In the genomic region with DNA sequence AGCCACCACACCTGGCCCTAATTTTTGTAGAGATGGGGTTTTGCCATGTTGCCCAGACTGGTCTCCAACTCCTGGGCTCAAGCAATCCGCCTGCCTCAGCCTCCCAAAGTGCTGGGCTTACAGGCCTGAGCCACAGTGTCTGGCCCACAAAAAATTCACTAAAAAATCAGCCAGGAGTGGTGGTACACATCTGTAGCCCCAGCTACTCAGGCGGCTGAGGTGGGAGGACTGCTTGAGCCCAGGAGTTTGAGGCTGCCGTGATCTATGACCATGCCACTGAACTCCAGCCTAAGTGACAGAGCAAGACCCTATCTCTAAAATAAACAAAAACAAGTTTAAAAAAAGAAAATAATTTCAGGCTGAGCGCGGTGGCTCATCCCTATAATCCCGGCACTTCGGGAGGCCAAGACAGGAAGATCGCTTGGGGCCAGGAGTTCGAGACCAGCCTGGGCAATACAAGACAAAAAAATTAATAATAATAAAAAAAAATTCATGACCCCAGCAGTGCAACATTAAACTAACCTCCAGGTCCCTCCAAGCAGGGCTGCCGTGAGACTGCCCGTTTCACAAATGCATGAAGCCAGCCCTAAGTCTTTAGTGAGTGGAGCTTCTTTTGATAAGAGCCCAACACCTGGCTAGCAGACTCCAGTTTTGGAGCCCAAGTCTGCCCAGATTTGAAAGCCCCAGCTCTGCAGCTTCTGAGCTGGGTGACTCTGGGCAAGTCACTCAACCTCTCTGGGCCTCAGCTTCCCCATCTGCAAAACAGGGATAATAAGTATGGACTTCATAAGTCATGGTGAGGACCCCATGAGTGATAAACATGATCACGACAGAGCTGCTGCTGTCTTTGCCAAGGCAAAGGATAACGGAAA, we compare ENCODE assay signal across 8 cellular contexts. TPM values are rescaled to one million over a fixed set of nuclear protein-coding genes. Genes with fewer than 3 reads are reported as not detected.
DNase-seq lines count a peak whose midpoint lies in the region; ATAC-seq and TF ChIP-seq lines count a peak whose summit lies in the region.

No MANE protein-coding gene starts in this region.

- H3K36me3 ChIP-seq in ACC112 (ENCODE audit: insufficient read depth, low read length) = peaks cover 32% of the 10 kb centered on the region; the same call in 1 of the 2 replicates
- no peaks in the 10 kb centered on the region for H3K36me3 ChIP-seq in MM.1S (replicated peaks; ENCODE audit: insufficient read depth, low read length)
- no peaks in the 10 kb centered on the region for H3K36me3 ChIP-seq in naive thymus-derived CD4-positive, alpha-beta T cell (ENCODE audit: control insufficient read depth in 2 of 3, insufficient read depth in 3 of 3, low read length in 3 of 3)

- H3K9me2 ChIP-seq in MM.1S (replicated peaks; ENCODE audit: insufficient read depth, low read length) = no peaks in the 10 kb centered on the region

- no peaks in the 10 kb centered on the region for H3K27me3 Mint-ChIP-seq in chondrocyte (ENCODE audit: low read depth)
- H3K27me3 Mint-ChIP-seq in naive thymus-derived CD4-positive, alpha-beta T cell = no peaks in the 10 kb centered on the region

- H4K20me1 ChIP-seq in MM.1S (ENCODE audit: insufficient read depth, low read length) = no peaks in the 10 kb centered on the region

- H3K9me3 Mint-ChIP-seq in chondrocyte (ENCODE audit: low read depth) = no peaks in the 10 kb centered on the region
- no peaks in the 10 kb centered on the region for H3K9me3 Mint-ChIP-seq in naive thymus-derived CD4-positive, alpha-beta T cell

- peak overlapping the region; percentile 98 for H3K27ac Mint-ChIP-seq in chondrocyte (ENCODE audit: unreplicated experiment)
- peak overlapping the region; percentile 90 to 98 (median 94) for H3K27ac Mint-ChIP-seq in naive thymus-derived CD4-positive, alpha-beta T cell

- intact Hi-C loops in naive thymus-derived CD4-positive, alpha-beta T cell (cut with micrococcal nuclease) = no loop called here

- H3K9ac ChIP-seq in MM.1S (ENCODE audit: low read length) = peak overlapping the region; percentile 97

- peak overlapping the region; percentile 98 for H3K4me3 ChIP-seq in ACC112 (ENCODE audit: low read depth, low read length)
- H3K4me3 ChIP-seq in MM.1S (ENCODE audit: low read length) = peak overlapping the region; percentile 88
- peak overlapping the region; percentile 50 for H3K4me3 ChIP-seq in naive thymus-derived CD4-positive, alpha-beta T cell (ENCODE audit: low read length)

- H3K27ac ChIP-seq in ACC112 (ENCODE audit: low read depth, low read length) (peak overlapping the region; percentile 100), MM.1S (ENCODE audit: low read length) (peak overlapping the region; percentile 95)
- peak overlapping the region; percentile 91 for H3K27ac ChIP-seq in naive thymus-derived CD4-positive, alpha-beta T cell (ENCODE audit: low read depth, low read length)

- DNase-seq in MM.1S (no peak), chondrocyte (ENCODE audit: low spot score) (no peak), pons (ENCODE audit: low spot score) (no peak), NCI-H1048 (lab: John Stamatoyannopoulos, UW) (no peak)
- no peak for DNase-seq in naive thymus-derived CD4-positive, alpha-beta T cell

- POLR2A ChIA-PET in naive thymus-derived CD4-positive, alpha-beta T cell (lab: Charles Lee) = interaction anchor here (0.7 to 3.4 kb wide), 11 partner anchors 8 to 264 kb away, joined by 3 to 20 read pairs (median 6); partner anchors contain the start of genes C19orf53 and ZSWIM4

- TF ChIP-seq CTCF in MM.1S (IDR thresholded peaks at IDR 0.05; ENCODE audit: low read length) (no peak), chondrocyte (IDR thresholded peaks at IDR 0.05) (no peak)

- peaks cover 76% of the 10 kb centered on the region for H3K79me2 ChIP-seq in ACC112 (ENCODE audit: control insufficient read depth, insufficient read depth, low read length, unreplicated experiment)
- H3K79me2 ChIP-seq in MM.1S (ENCODE audit: low read length) = peaks cover 66% of the 10 kb centered on the region

- peak overlapping the region; percentile 95 for H3K4me2 ChIP-seq in MM.1S (ENCODE audit: low read depth, low read length)

- H3K4me1 ChIP-seq in ACC112 (ENCODE audit: control insufficient read depth, insufficient read depth, low read length, unreplicated experiment) (peaks cover 47% of the 10 kb centered on the region), MM.1S (ENCODE audit: low read length) (peaks cover 21% of the 10 kb centered on the region)
- H3K4me1 ChIP-seq in naive thymus-derived CD4-positive, alpha-beta T cell (ENCODE audit: control insufficient read depth in 2 of 2, insufficient read depth in 2 of 2, low read length in 2 of 2) = peaks cover 63 to 71% of the 10 kb centered on the region in 2 donors

- no peak for ATAC-seq in naive thymus-derived CD4-positive, alpha-beta T cell
- ATAC-seq in HG03378 (IDR thresholded peaks at IDR 0.05; ENCODE audit: unreplicated experiment) (no peak), GM18907 (IDR thresholded peaks at IDR 0.05; ENCODE audit: unreplicated experiment) (no peak)

- CTCF ChIA-PET in naive thymus-derived CD4-positive, alpha-beta T cell (lab: Charles Lee) = interaction anchor here (0.6 to 1.6 kb wide), 3 partner anchors 24 to 250 kb away, joined by 3 to 9 read pairs (median 5); no protein-coding TSS in a partner anchor

- H3K27me3 ChIP-seq in ACC112 (ENCODE audit: insufficient read depth, low read length) (no peaks in the 10 kb centered on the region), MM.1S (replicated peaks; ENCODE audit: insufficient read depth, low read length) (no peaks in the 10 kb centered on the region)
- H3K27me3 ChIP-seq in naive thymus-derived CD4-positive, alpha-beta T cell (ENCODE audit: control insufficient read depth in 2 of 2, insufficient read depth in 2 of 2, low read length in 2 of 2) = no peaks in the 10 kb centered on the region

- H2AFZ ChIP-seq in ACC112 (ENCODE audit: low read length, unreplicated experiment) (no peak overlapping the region), MM.1S (ENCODE audit: low read length) (no peak overlapping the region)

- peaks cover 50% of the 10 kb centered on the region for H3F3A ChIP-seq in MM.1S (ENCODE audit: insufficient read depth, low read length)

- H3K4me1 Mint-ChIP-seq in chondrocyte (ENCODE audit: low read depth) = peaks cover 53% of the 10 kb centered on the region
- H3K4me1 Mint-ChIP-seq in naive thymus-derived CD4-positive, alpha-beta T cell = peaks cover 21 to 76% (median 56%) of the 10 kb centered on the region in 7 donors

- no peaks in the 10 kb centered on the region for H3K9me3 ChIP-seq in MM.1S (replicated peaks; ENCODE audit: insufficient read depth, low read length)
- H3K9me3 ChIP-seq in naive thymus-derived CD4-positive, alpha-beta T cell (ENCODE audit: control insufficient read depth in 2 of 3, low read length in 3 of 3) = no peaks in the 10 kb centered on the region

- H3K36me3 Mint-ChIP-seq in chondrocyte (ENCODE audit: low read depth) = peaks cover 37% of the 10 kb centered on the region
- H3K36me3 Mint-ChIP-seq in naive thymus-derived CD4-positive, alpha-beta T cell = peaks cover 0 to 24% (median 0%) of the 10 kb centered on the region in 5 donors

- peak overlapping the region; percentile 97 for H3K4me3 Mint-ChIP-seq in chondrocyte (ENCODE audit: unreplicated experiment)
- H3K4me3 Mint-ChIP-seq in naive thymus-derived CD4-positive, alpha-beta T cell = peak overlapping the region; percentile 48 to 96 (median 86)

RNA-seq across cellular contexts. Expression of gene NANOS3, which starts 38.6 kb away (rescaled TPM):
- 4.4 to 6.7 TPM (median 4.7 TPM) in 3 replicates for total RNA-seq in chondrocyte
- total RNA-seq in naive thymus-derived CD4-positive, alpha-beta T cell = 1 to 10 TPM in 2 of 5 experiments, not detected in 3; 1.3 to 3.4 TPM
- polyA plus RNA-seq in naive thymus-derived CD4-positive, alpha-beta T cell = not detected

RNA-seq across cellular contexts. Expression of gene ZSWIM4, which starts 43.1 kb away (rescaled TPM):
- total RNA-seq in chondrocyte = 6.8 to 10.6 TPM (median 9.5 TPM) in 3 replicates
- total RNA-seq in naive thymus-derived CD4-positive, alpha-beta T cell = 1 to 10 TPM; 4.8 to 7.8 (median 5.9) TPM
- 1 to 10 TPM in 1 of 2 donors, under 1 TPM in 1; 0.73 to 1.6 TPM for polyA plus RNA-seq in naive thymus-derived CD4-positive, alpha-beta T cell
